20 cellular contexts compared by ENCODE assay signal in the genomic region with DNA sequence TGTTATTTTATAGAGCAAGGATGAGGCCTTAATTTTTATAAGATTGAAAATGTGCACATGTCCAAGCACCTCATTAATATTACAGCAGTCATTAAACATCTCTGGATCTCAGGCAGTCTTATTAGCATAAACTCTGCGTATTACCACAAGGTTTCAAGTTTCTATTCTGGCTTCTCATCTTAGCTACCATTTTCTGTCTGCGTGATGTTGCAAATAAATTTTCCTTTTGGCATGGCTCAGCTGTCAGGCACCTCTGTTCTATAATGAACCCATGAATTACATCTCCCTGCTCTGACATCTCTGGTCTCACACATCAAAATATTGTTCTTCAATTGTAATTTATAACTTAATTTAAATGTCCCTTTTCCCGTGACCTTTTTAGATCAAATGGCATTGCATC.
"Had no signal": no experiment of that assay in that cellular context is flagged by ENCODE, and none has a peak within 500 bp of the region (broad histone marks: within the 10 kb centered on the region; RNA-seq: fewer than 3 reads in every experiment).

No MANE protein-coding gene starts in this region.

- DNase-seq: activated CD4-positive, alpha-beta memory T cell treated with anti-CD3 and anti-CD28 coated beads for 36 hours; activated naive CD8-positive, alpha-beta T cell treated with anti-CD3 and anti-CD28 coated beads for 36 hours; activated T-cell treated with anti-CD3 and anti-CD28 coated beads for 4 hours; amniotic stem cell; dermis blood vessel endothelial cell; effector memory CD4-positive, alpha-beta T cell; heart left ventricle; kidney; left lung; mammary epithelial cell; right cardiac atrium had no signal

- H3K36me3 ChIP-seq: esophagus muscularis mucosa, gastroesophageal sphincter, heart left ventricle, left lung, prostate gland, tibial nerve, vagina had no signal

- H3K4me3 ChIP-seq: esophagus muscularis mucosa, gastroesophageal sphincter, heart left ventricle, left lung, prostate gland, tibial nerve, vagina had no signal

- H3K27me3 ChIP-seq: esophagus muscularis mucosa, gastroesophageal sphincter, heart left ventricle, left lung, tibial nerve, vagina had no signal

- ATAC-seq: gastroesophageal sphincter, heart left ventricle, left lung, right cardiac atrium had no signal

- H3K27ac ChIP-seq: esophagus muscularis mucosa, gastroesophageal sphincter, heart left ventricle, left lung, prostate gland, tibial nerve, vagina had no signal

- H3K4me1 ChIP-seq: prostate gland had no signal

- H3K27me3 Mint-ChIP-seq: activated CD4-positive, alpha-beta memory T cell treated with anti-CD3 and anti-CD28 coated beads for 36 hours; activated naive CD8-positive, alpha-beta T cell treated with anti-CD3 and anti-CD28 coated beads for 36 hours; stimulated activated naive CD8-positive, alpha-beta T cell treated with anti-CD3 and anti-CD28 coated beads, Interleukin-15, Interleukin-2, amounts not matched to agents 100 ng/mL and 50 ng/mL, for 24 hours had no signal

- H3K9me3 ChIP-seq: esophagus muscularis mucosa, gastroesophageal sphincter, heart left ventricle, left lung, prostate gland, tibial nerve, vagina had no signal

- H3K9me3 Mint-ChIP-seq: activated CD4-positive, alpha-beta memory T cell treated with anti-CD3 and anti-CD28 coated beads for 36 hours; activated naive CD8-positive, alpha-beta T cell treated with anti-CD3 and anti-CD28 coated beads for 36 hours; neural crest cell; stimulated activated naive CD8-positive, alpha-beta T cell treated with anti-CD3 and anti-CD28 coated beads, Interleukin-15, Interleukin-2, amounts not matched to agents 100 ng/mL and 50 ng/mL, for 24 hours had no signal

- H3K36me3 Mint-ChIP-seq: activated CD4-positive, alpha-beta memory T cell treated with anti-CD3 and anti-CD28 coated beads for 36 hours had no signal

- FAIRE-seq: endothelial cell of umbilical vein, kidney, TTC549 had no signal

- H3K4me3 Mint-ChIP-seq: activated CD4-positive, alpha-beta memory T cell treated with anti-CD3 and anti-CD28 coated beads for 36 hours; activated naive CD8-positive, alpha-beta T cell treated with anti-CD3 and anti-CD28 coated beads for 36 hours; neural crest cell; stimulated activated naive CD8-positive, alpha-beta T cell treated with anti-CD3 and anti-CD28 coated beads, Interleukin-15, Interleukin-2, amounts not matched to agents 100 ng/mL and 50 ng/mL, for 24 hours had no signal

- H3K27ac Mint-ChIP-seq: activated CD4-positive, alpha-beta memory T cell treated with anti-CD3 and anti-CD28 coated beads for 36 hours; activated naive CD8-positive, alpha-beta T cell treated with anti-CD3 and anti-CD28 coated beads for 36 hours; stimulated activated naive CD8-positive, alpha-beta T cell treated with anti-CD3 and anti-CD28 coated beads, Interleukin-15, Interleukin-2, amounts not matched to agents 100 ng/mL and 50 ng/mL, for 24 hours had no signal
